In genomic region chr1:207823880-207824566, GRCh38 we compare ENCODE assay signal across 8 cellular contexts.
DNase-seq lines count a peak whose midpoint lies in the region; ATAC-seq and TF ChIP-seq lines count a peak whose summit lies in the region.

No MANE protein-coding gene starts in this region.

- H3K27ac Mint-ChIP-seq in nephron progenitor cell = no peak overlapping the region

- H3K4me3 ChIP-seq in Panc1 (ENCODE audit: low read depth in 2 of 2, low read length in 2 of 2) (peak overlapping the region; percentile 24 to 45; a peak in 3 of 4 replicates), stomach smooth muscle (ENCODE audit: low read length in 2 of 2) (peak overlapping the region; percentile 100)

- H3K27ac ChIP-seq in Panc1 (ENCODE audit: low read length) (peak overlapping the region; percentile 46), stomach smooth muscle (ENCODE audit: low read length) (peak overlapping the region; percentile 100)

- H3K36me3 ChIP-seq in Panc1 (ENCODE audit: control insufficient read depth, insufficient read depth, low read length) (no peaks in the 10 kb centered on the region), stomach smooth muscle (ENCODE audit: control insufficient read depth in 2 of 2, insufficient read depth in 2 of 2, low read length in 2 of 2) (peaks cover 11% of the 10 kb centered on the region in 2 donors)

- CTCF ChIA-PET in Panc1 (lab: Charles Lee) = interaction anchor here (0.6 to 1.1 kb wide), 3 partner anchors 27 to 818 kb away, joined by 3 to 12 read pairs (median 3); no protein-coding TSS in a partner anchor

- no peaks in the 10 kb centered on the region for H3K36me3 Mint-ChIP-seq in nephron progenitor cell (ENCODE audit: low read depth)

- DNase-seq in Panc1 (ENCODE audit: low read depth, low spot score) (no peak), fibroblast of peridontal ligament (ENCODE audit: extremely low read depth) (peak; percentile 98), nephron progenitor cell (peak; percentile 31)
- DNase-seq in activated T-helper 9 cell treated with anti-CD3 and anti-CD28 coated beads, Interleukin-2, amount 50 U/mL, for 16 hours (ENCODE audit: low read depth) = peak; percentile 62

- H3K9me3 ChIP-seq in Panc1 (ENCODE audit: control insufficient read depth, insufficient read depth, low read depth, low read length) (no peaks in the 10 kb centered on the region), stomach smooth muscle (ENCODE audit: control insufficient read depth in 2 of 2, low read length in 2 of 2) (no peaks in the 10 kb centered on the region)

- in situ Hi-C loops in Panc1 (cut with HindIII; ENCODE audit: low pct_unique_long_range_greater_than_20kb, low sequenced_read_pairs) = no loop called here

- no TSS peak for BruUV-seq in Panc1 (replicated peaks; lab: Mats Ljungman, UMichigan)

- peak overlapping the region; percentile 6 for H3K4me3 Mint-ChIP-seq in nephron progenitor cell

- peak overlapping the region; percentile 100 for H3K9ac ChIP-seq in stomach smooth muscle (ENCODE audit: low read length in 2 of 2)

- peak; percentile 66 for TF ChIP-seq CTCF in GM12873 (IDR thresholded peaks at IDR 0.05; ENCODE audit: insufficient read depth, low read depth, low read length, missing control alignments)
- TF ChIP-seq CTCF in Panc1 (IDR thresholded peaks at IDR 0.05) = peak; percentile 19; the same call in 1 of the 2 replicates
- TF ChIP-seq CTCF in nephron progenitor cell (IDR thresholded peaks at IDR 0.05) = peak; percentile 16

- H3K27me3 ChIP-seq in Panc1 (ENCODE audit: control insufficient read depth, insufficient read depth, low read length) (no peaks in the 10 kb centered on the region), stomach smooth muscle (ENCODE audit: control insufficient read depth in 1 of 2, insufficient read depth in 2 of 2, low read length in 2 of 2) (no peaks in the 10 kb centered on the region)

- H3K4me1 Mint-ChIP-seq in nephron progenitor cell = peaks cover 55% of the 10 kb centered on the region

- ATAC-seq in HG02798 (IDR thresholded peaks at IDR 0.05; ENCODE audit: poor library complexity, unreplicated experiment) = peak; percentile 27
- peak; percentile 85 for ATAC-seq in Panc1
- ATAC-seq in HG03025 (IDR thresholded peaks at IDR 0.05; ENCODE audit: low FRiP score, unreplicated experiment) = no peak

- H3K9me3 Mint-ChIP-seq in nephron progenitor cell = no peaks in the 10 kb centered on the region

- intact Hi-C loops in Panc1 (cut with micrococcal nuclease; ENCODE audit: unreplicated experiment) = no loop called here

- peaks cover 3% of the 10 kb centered on the region for H3K27me3 Mint-ChIP-seq in nephron progenitor cell (ENCODE audit: low read depth, poor library complexity)

- H3K4me1 ChIP-seq in Panc1 (ENCODE audit: control insufficient read depth, insufficient read depth, low read length) (peaks cover 33% of the 10 kb centered on the region), stomach smooth muscle (ENCODE audit: control insufficient read depth, insufficient read depth, low read length) (peaks cover 76% of the 10 kb centered on the region)

- POLR2A ChIA-PET in Panc1 (lab: Charles Lee) = no interaction called here

Comparison
In these comparisons a context has a peak if more than half of its experiments do, and no peak if none do; other contexts are left out.
1. CTCF ChIP-seq: peak in every context shown above with its lines; median percentile 66 in GM12873; 19 in Panc1; 16 in nephron progenitor cell.